ENCODE assay signal across 24 cellular contexts in genomic region chr1:51758310-51758709, GRCh38.
"Had no signal": no experiment of that assay in that cellular context is flagged by ENCODE, and none has a peak within 500 bp of the region (broad histone marks: within the 10 kb centered on the region; RNA-seq: fewer than 3 reads in every experiment).

No MANE protein-coding gene starts in this region.

- H3K27me3 ChIP-seq: neural progenitor cell, ovary, right lobe of liver, sigmoid colon, stomach, tibial nerve, upper lobe of left lung, vagina had no signal

- H3K9ac ChIP-seq: neural progenitor cell, parathyroid adenoma had no signal

- H3K9me3 ChIP-seq: ovary, psoas muscle, right lobe of liver, sigmoid colon, stomach, tibial nerve, upper lobe of left lung, vagina had no signal

- H3K4me1 ChIP-seq: neural progenitor cell, parathyroid adenoma, psoas muscle, right lobe of liver, sigmoid colon, stomach, upper lobe of left lung, vagina had no signal

- H3K4me3 ChIP-seq: neural progenitor cell, ovary, psoas muscle, right lobe of liver, sigmoid colon, stomach, tibial nerve, upper lobe of left lung, vagina had no signal

- H3K27ac ChIP-seq: neural progenitor cell, ovary, parathyroid adenoma, psoas muscle, right lobe of liver, sigmoid colon, stomach, tibial nerve, upper lobe of left lung, vagina had no signal

- H3K79me2 ChIP-seq: parathyroid adenoma had no signal

- H3K4me2 ChIP-seq: neural progenitor cell had no signal

- H2AFZ ChIP-seq: neural progenitor cell, parathyroid adenoma had no signal

- H3K36me3 ChIP-seq: ovary had no signal

- DNase-seq: naive thymus-derived CD4-positive, alpha-beta T cell; natural killer cell; occipital lobe; ovary; posterior cingulate gyrus; psoas muscle; right cardiac atrium; right lobe of liver; sigmoid colon; small intestine; stimulated activated CD4-positive, alpha-beta T cell treated with anti-CD3 and anti-CD28 coated beads, Interleukin-15, amount 100 ng/mL, for 24 hours; stimulated activated CD4-positive, alpha-beta T cell treated with anti-CD3 and anti-CD28 coated beads, Interleukin-2, amount 100 ng/mL, for 24 hours; stimulated activated CD4-positive, alpha-beta T cell treated with anti-CD3 and anti-CD28 coated beads, Interleukin-2, amount 100 ng/mL, for 48 hours; stimulated activated CD4-positive, alpha-beta T cell treated with anti-CD3 and anti-CD28 coated beads, Interleukin-4, amount 100 ng/mL, for 24 hours; stimulated activated naive B cell treated with anti-CD40 and anti-IgM and Interleukin-4, amounts not matched to agents 10 μg/mL and 1 μg/mL and 100 μg/mL, for 72 hours; stimulated activated naive CD4-positive, alpha-beta T cell treated with Interleukin-2 at 50 U/mL for 16 hours; stomach; trophoblast cell; upper lobe of left lung had no signal

- ATAC-seq: naive thymus-derived CD4-positive, alpha-beta T cell; natural killer cell; psoas muscle; right cardiac atrium; right lobe of liver; stimulated activated effector memory CD8-positive, alpha-beta T cell treated with anti-CD3 and anti-CD28 coated beads, Interleukin-12 subunit alpha, Interleukin-12 subunit beta, amount 100 ng/mL, for 72 hours; stimulated activated naive B cell treated with anti-CD40 and anti-IgM and Interleukin-4, amounts not matched to agents 10 μg/mL and 1 μg/mL and 100 μg/mL, for 72 hours had no signal
